11 cellular contexts compared by ENCODE assay signal in genomic region chr19:11195169-11195568, GRCh38. TPM values are rescaled to one million over a fixed set of nuclear protein-coding genes. Genes with fewer than 3 reads are reported as not detected.
DNase-seq lines count a peak whose midpoint lies in the region; ATAC-seq and TF ChIP-seq lines count a peak whose summit lies in the region.
"Had no signal": no experiment of that assay in that cellular context is flagged by ENCODE, and none has a peak within 500 bp of the region (broad histone marks: within the 10 kb centered on the region; RNA-seq: fewer than 3 reads in every experiment).

No MANE protein-coding gene starts in this region.

- H3K4me1 ChIP-seq in heart left ventricle (peaks cover 17 to 84% (median 74%) of the 10 kb centered on the region in 12 donors), muscle layer of duodenum (ENCODE audit: control insufficient read depth in 1 of 2, insufficient read depth in 2 of 2, low read length in 2 of 2) (peaks cover 7 to 69% of the 10 kb centered on the region in 2 donors)

- no peaks in the 10 kb centered on the region for H3K9me3 ChIP-seq in heart left ventricle
- H3K9me3 ChIP-seq in muscle layer of duodenum (ENCODE audit: control insufficient read depth in 1 of 2, low read length in 2 of 2), result no peaks in the 10 kb centered on the region

- TF ChIP-seq POLR2A in heart left ventricle (IDR thresholded peaks at IDR 0.05), result no peak

- intact Hi-C loops in heart left ventricle (cut with DNase I), result loop anchor here in 3 of 10 donors (5.0 kb wide), 1 partner anchor 38 kb away; the partner anchor contains the start of gene SPC24 (in 3 of the 3)
- intact Hi-C loops in cardiac septum (cut with DNase I), result no loop called here

- 1 to 4% (median 3%) methylated on average over 7 to 9 of the region's 9 CpGs for WGBS in heart left ventricle, 4 donors

- peaks cover 0 to 6% (median 0%) of the 10 kb centered on the region in 9 donors for H3K27me3 ChIP-seq in heart left ventricle
- H3K27me3 ChIP-seq in muscle layer of duodenum (ENCODE audit: low read depth, low read length), result no peaks in the 10 kb centered on the region

- peak overlapping the region; percentile 61 to 100 (median 92) for H3K27ac ChIP-seq in heart left ventricle
- peak overlapping the region; percentile 60 for H3K27ac ChIP-seq in cingulate gyrus (ENCODE audit: low read depth, low read length)
- peak overlapping the region; percentile 67 for H3K27ac ChIP-seq in muscle layer of duodenum (ENCODE audit: low read length)

- peaks cover 0 to 61% (median 35%) of the 10 kb centered on the region in 9 donors for H3K36me3 ChIP-seq in heart left ventricle
- H3K36me3 ChIP-seq in muscle layer of duodenum (ENCODE audit: control insufficient read depth in 1 of 2, insufficient read depth in 2 of 2, low read length in 2 of 2), result peaks cover 0 to 20% of the 10 kb centered on the region in 2 donors

- ATAC-seq in heart left ventricle, result no peak

- no peak for TF ChIP-seq CTCF in heart left ventricle (IDR thresholded peaks at IDR 0.05)

- H3K4me3 ChIP-seq in heart left ventricle (peak overlapping the region; percentile 15 to 96 (median 76)), muscle layer of duodenum (ENCODE audit: low read depth in 1 of 2, low read length in 2 of 2) (peak overlapping the region; percentile 49 to 79)

- peak in 4 of 5 donors; percentile 47 to 58 (median 52) for DNase-seq in heart left ventricle
- no peak for DNase-seq in cardiac septum (ENCODE audit: low spot score)
- DNase-seq in DMS153 (lab: John Stamatoyannopoulos, UW), result no peak
- no peak for DNase-seq in activated CD4-positive, CD25-positive, alpha-beta regulatory T cell (lab: John Stamatoyannopoulos, UW)
- no peak for DNase-seq in OCI-M1 (lab: John Stamatoyannopoulos, UW)
- DNase-seq in stimulated activated CD8-positive, alpha-beta memory T cell treated with anti-CD3 and anti-CD28 coated beads, Interleukin-4, amount 100 ng/mL, for 48 hours, result no peak
- DNase-seq: activated gamma-delta T cell treated with Interleukin-2 at 50 U/mL for 16 hours; hippocampal formation; stimulated activated CD4-positive, alpha-beta T cell treated with anti-CD3 and anti-CD28 coated beads, Interleukin-12 subunit alpha, Interleukin-12 subunit beta, amount 100 ng/mL, for 4 hours had no signal

RNA-seq across cellular contexts. Expression of gene KANK2, which starts 2.2 kb away (rescaled TPM):
- total RNA-seq in heart left ventricle, result 1,000 to 10,000 TPM in 1 of 9 donors, 100 to 1,000 TPM in 8; 232 to 1,831 (median 296) TPM
- polyA plus RNA-seq in heart left ventricle, result 100 to 1,000 TPM; 275 to 281 TPM
- total RNA-seq in cardiac septum, result 499 TPM

RNA-seq across cellular contexts. Expression of gene SPC24, which starts 39.6 kb away (rescaled TPM):
- 10 to 100 TPM in 1 of 9 donors, 1 to 10 TPM in 8; 1.7 to 10.7 (median 5.2) TPM for total RNA-seq in heart left ventricle
- 1 to 10 TPM; 1.4 to 3.0 TPM for polyA plus RNA-seq in heart left ventricle
- 3.8 TPM for total RNA-seq in cardiac septum

RNA-seq across cellular contexts. Expression of gene ANGPTL8, which starts 44.2 kb away (rescaled TPM):
- total RNA-seq in heart left ventricle (1 to 10 TPM in 1 of 9 donors, not detected in 8; 6.3 TPM), cardiac septum (not detected)
- 10 to 100 TPM in 1 of 2 donors, under 1 TPM in 1; 0.61 to 10.2 TPM for polyA plus RNA-seq in heart left ventricle

Comparison
In these comparisons a context has a peak if more than half of its experiments do, and no peak if none do; other contexts are left out.
1. DNase-seq: peak in heart left ventricle (4 of 5); none in cardiac septum (single experiment), DMS153 (single experiment), activated CD4-positive, CD25-positive, alpha-beta regulatory T cell (0 of 4), OCI-M1 (single experiment) and stimulated activated CD8-positive, alpha-beta memory T cell treated with anti-CD3 and anti-CD28 coated beads, Interleukin-4, amount 100 ng/mL, for 48 hours (single experiment).
2. Peak in every context shown above with its lines, with median percentiles within 50 percentile points of each other: H3K27ac ChIP-seq.